1 cellular context compared by ENCODE assay signal in the genomic region with DNA sequence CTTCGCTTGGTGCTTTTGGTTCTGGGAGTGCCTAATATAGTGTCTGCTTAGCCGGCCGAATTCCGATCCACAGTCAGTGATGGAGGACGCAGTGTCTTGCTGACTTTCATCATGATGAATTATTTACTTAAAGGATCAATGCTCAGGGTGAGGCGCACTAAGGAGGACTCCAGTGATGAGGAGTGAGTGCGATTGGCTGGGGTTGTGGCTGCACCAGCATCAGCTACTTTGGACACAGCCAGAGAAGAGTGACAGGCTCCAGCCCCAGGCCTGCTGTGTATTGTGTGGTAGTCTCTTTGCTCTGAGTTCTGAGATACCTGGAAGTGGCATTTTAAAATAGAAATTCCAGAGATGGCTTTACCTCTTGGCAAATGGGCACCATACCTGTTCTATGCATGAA.
TF ChIP-seq lines count a peak whose summit lies in the region.

No MANE protein-coding gene starts in this region.

TF ChIP-seq in H1, 55 proteins besides CTCF, POLR2A, EP300 and RAD21 (continued from another document):
- TF ChIP-seq SIN3A (conservative IDR thresholded peaks at IDR 0.05 in 1 of 2, IDR thresholded peaks at IDR 0.05 in 1 of 2; ENCODE audit: low read depth in 1 of 2, low read length in 2 of 2) (no peak), TEAD4 (IDR thresholded peaks at IDR 0.05; ENCODE audit: low read depth, low read length) (no peak), SP4 (IDR thresholded peaks at IDR 0.05; ENCODE audit: low read length) (no peak), CTBP2 (IDR thresholded peaks at IDR 0.05; ENCODE audit: borderline replicate concordance, insufficient read depth, insufficient read length, low read length) (no peak), BCL11A (IDR thresholded peaks at IDR 0.05; ENCODE audit: low read depth in 2 of 2, low read length in 2 of 2) (no peak), EGR1 (IDR thresholded peaks at IDR 0.05; ENCODE audit: borderline replicate concordance, low read depth, low read length) (no peak), POLR2AphosphoS5 (IDR thresholded peaks at IDR 0.05; ENCODE audit: low read depth, low read length) (no peak), CHD7 (IDR thresholded peaks at IDR 0.05; ENCODE audit: insufficient replicate concordance, low read length) (no peak), SAP30 (IDR thresholded peaks at IDR 0.05; ENCODE audit: insufficient read depth, insufficient replicate concordance, low read length) (no peak), FOSL1 (IDR thresholded peaks at IDR 0.05; ENCODE audit: insufficient read depth, low read depth, low read length) (no peak), JUN (IDR thresholded peaks at IDR 0.05; ENCODE audit: low read depth, low read length) (no peak), SP2 (IDR thresholded peaks at IDR 0.05; ENCODE audit: low read length) (no peak), TAF7 (optimal IDR thresholded peaks at IDR 0.05; ENCODE audit: borderline replicate concordance, low read depth, low read length) (no peak), POU5F1 (IDR thresholded peaks at IDR 0.05; ENCODE audit: low read depth, low read length) (no peak), RNF2 (IDR thresholded peaks at IDR 0.05; ENCODE audit: borderline replicate concordance, low read depth, low read length, missing control alignments, poor library complexity, severe bottlenecking) (no peak), ZNF274 (IDR thresholded peaks at IDR 0.05; ENCODE audit: borderline replicate concordance, extremely low read depth, low read length) (no peak), SIX5 (IDR thresholded peaks at IDR 0.05; ENCODE audit: low read depth, low read length) (no peak), GTF2F1 (IDR thresholded peaks at IDR 0.05; ENCODE audit: borderline replicate concordance, low read depth, low read length) (no peak)
- TF ChIP-seq, protein P1, sequence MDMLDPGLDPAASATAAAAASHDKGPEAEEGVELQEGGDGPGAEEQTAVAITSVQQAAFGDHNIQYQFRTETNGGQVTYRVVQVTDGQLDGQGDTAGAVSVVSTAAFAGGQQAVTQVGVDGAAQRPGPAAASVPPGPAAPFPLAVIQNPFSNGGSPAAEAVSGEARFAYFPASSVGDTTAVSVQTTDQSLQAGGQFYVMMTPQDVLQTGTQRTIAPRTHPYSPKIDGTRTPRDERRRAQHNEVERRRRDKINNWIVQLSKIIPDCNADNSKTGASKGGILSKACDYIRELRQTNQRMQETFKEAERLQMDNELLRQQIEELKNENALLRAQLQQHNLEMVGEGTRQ (IDR thresholded peaks at IDR 0.05; ENCODE audit: low read length) = no peak
